8 cellular contexts compared by ENCODE assay signal in genomic region chr16:30377812-30378235, GRCh38. TPM values are rescaled to one million over a fixed set of nuclear protein-coding genes. Genes with fewer than 3 reads are reported as not detected.
DNase-seq lines count a peak whose midpoint lies in the region; ATAC-seq, FAIRE-seq and TF ChIP-seq lines count a peak whose summit lies in the region.

No MANE protein-coding gene starts in this region.

- H3K4me1 ChIP-seq in A549 = peaks cover 12% of the 10 kb centered on the region

- CTCF ChIA-PET in A549 (lab: Yijun Ruan, JAX) = interaction anchor here (1.0 to 2.1 kb wide), 4 partner anchors 13 to 34 kb away, joined by 3 to 6 read pairs (median 6); partner anchors contain the start of gene ZNF48

- TF ChIP-seq RAD21 in A549 (conservative IDR thresholded peaks at IDR 0.05 in 1 of 2, IDR thresholded peaks at IDR 0.05 in 1 of 2) = no peak

- DNase-seq in A549 (ENCODE audit: low read depth in 1 of 2, low spot score in 1 of 2) (peak; percentile 93 to 94), NCI-H510A treated with DMSO at 0.1 percent for 48 hours (lab: John Stamatoyannopoulos, UW) (peak; percentile 92), dorsolateral prefrontal cortex (peak; percentile 92 to 97 (median 96)), lower leg skin (ENCODE audit: low spot score in 2 of 2) (peak; percentile 93 to 99)
- DNase-seq in activated CD4-positive, alpha-beta T cell treated with anti-CD3 and anti-CD28 coated beads, Interleukin-2, amount 50 U/mL, for 1 hour = peak; percentile 91
- peak; percentile 86 for DNase-seq in stimulated activated CD4-positive, alpha-beta T cell treated with anti-CD3 and anti-CD28 coated beads, Interleukin-4, amount 100 ng/mL, for 24 hours

- no peak; the same call in 1 of the 2 replicates for TF ChIP-seq POLR2A in A549 (IDR thresholded peaks at IDR 0.05; ENCODE audit: low read length)
- peak in 1 of 2 donors; percentile 29 for TF ChIP-seq POLR2A in lower leg skin (IDR thresholded peaks at IDR 0.05)

- H3K9me3 ChIP-seq in A549 = no peaks in the 10 kb centered on the region

- ATAC-seq in A549 (peak; percentile 75 to 76), GM19023 (IDR thresholded peaks at IDR 0.05; ENCODE audit: unreplicated experiment) (peak; percentile 43), HG03432 (IDR thresholded peaks at IDR 0.05; ENCODE audit: unreplicated experiment) (peak; percentile 43)

- H3K27ac ChIP-seq in A549 (peak overlapping the region; percentile 93 to 96), dorsolateral prefrontal cortex (peak overlapping the region; percentile 94 to 100 (median 100))

- POLR2A ChIA-PET in A549 (lab: Yijun Ruan, JAX) = interaction anchor here (0.6 to 2.0 kb wide), 5 partner anchors 17 to 932 kb away, joined by 3 to 7 read pairs (median 4); partner anchors contain the start of genes ZNF48 and ZNF771

- H3K4me2 ChIP-seq in A549 = peak overlapping the region; percentile 73

- no peak for FAIRE-seq in A549 (lab: Jason Lieb, UNC)

- H3K4me3 ChIP-seq in A549 (peak overlapping the region; percentile 84), dorsolateral prefrontal cortex (peak overlapping the region; percentile 56 to 99 (median 91)), lower leg skin (ENCODE audit: low read depth, poor library complexity, severe bottlenecking) (peak overlapping the region; percentile 41)

- no peaks in the 10 kb centered on the region for H3K27me3 ChIP-seq in dorsolateral prefrontal cortex

- 1% methylated on average over 31 of the region's 39 CpGs for WGBS in A549 (ENCODE audit: missing lambda C conversion rate)
- WGBS in lower leg skin, 2 donors = 0 to 1% methylated on average over 36 to 39 of the region's 39 CpGs

- no peak for TF ChIP-seq CTCF in A549 (IDR thresholded peaks at IDR 0.05)
- peak in 2 of 56 donors; percentile 2 to 3 for TF ChIP-seq CTCF in dorsolateral prefrontal cortex (IDR thresholded peaks at IDR 0.05 in 54 of 56, conservative IDR thresholded peaks at IDR 0.05 in 2 of 56; ENCODE audit: low read depth in 1 of 56, partially characterized antibody in 56 of 56)
- TF ChIP-seq CTCF in lower leg skin (IDR thresholded peaks at IDR 0.05) = no peak

- no peak for TF ChIP-seq EP300 in A549 (IDR thresholded peaks at IDR 0.05)

- intact Hi-C loops in dorsolateral prefrontal cortex (cut with DNase I) (loop anchor here (1.0 to 5.0 kb wide), 4 partner anchors 8 to 147 kb away; partner anchors contain the start of genes ZNF48 (in 2 of the 2) and TBC1D10B (in 1 of the 2)), lower leg skin (cut with DNase I; ENCODE audit: low total_unique reads) (no loop called here)

TF ChIP-seq in A549, 52 proteins besides CTCF, POLR2A, EP300 and RAD21:
- TF ChIP-seq TP53 (CRISPR knock-in tag; IDR thresholded peaks at IDR 0.05) = no peak
- TF ChIP-seq HES2 (IDR thresholded peaks at IDR 0.05) = no peak
- 0 out of 2 replicates have a peak, but pooled peaks have one; percentile 59 for TF ChIP-seq FOSB (CRISPR knock-in tag; IDR thresholded peaks at IDR 0.05)
- TF ChIP-seq BCL3 (IDR thresholded peaks at IDR 0.05) = peak; percentile 63; the same call in 2 of the 3 replicates
- peak; percentile 58; the same call in 1 of the 2 replicates for TF ChIP-seq HOXB13 (CRISPR knock-in tag; IDR thresholded peaks at IDR 0.05; ENCODE audit: low read depth)
- TF ChIP-seq, protein P1, sequence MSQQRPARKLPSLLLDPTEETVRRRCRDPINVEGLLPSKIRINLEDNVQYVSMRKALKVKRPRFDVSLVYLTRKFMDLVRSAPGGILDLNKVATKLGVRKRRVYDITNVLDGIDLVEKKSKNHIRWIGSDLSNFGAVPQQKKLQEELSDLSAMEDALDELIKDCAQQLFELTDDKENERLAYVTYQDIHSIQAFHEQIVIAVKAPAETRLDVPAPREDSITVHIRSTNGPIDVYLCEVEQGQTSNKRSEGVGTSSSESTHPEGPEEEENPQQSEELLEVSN (IDR thresholded peaks at IDR 0.05; ENCODE audit: borderline replicate concordance, low read depth) = peak; percentile 80; the same call in 1 of the 2 replicates
- TF ChIP-seq MAX (IDR thresholded peaks at IDR 0.05) = peak; percentile 83
- no peak for TF ChIP-seq TFCP2L1 (CRISPR knock-in tag; IDR thresholded peaks at IDR 0.05)
- peak; percentile 81 to 96 for TF ChIP-seq JUN (IDR thresholded peaks at IDR 0.05)
- peak; percentile 89 for TF ChIP-seq PHF8 (IDR thresholded peaks at IDR 0.05; ENCODE audit: borderline replicate concordance, low read depth)

RNA-seq across cellular contexts. Expression of gene MYL11, which starts 3.2 kb away (rescaled TPM):
- polyA plus RNA-seq in A549 (2011; rRNA removed) (not detected in 2 replicates), A549 (2017; fragmentation: RNase III; extraction: RNeasy Plus Mini Kit Qiagen cat#74134 plus additional on column Dnase treatment) (0.46 to 0.70 TPM (median 0.55 TPM) in 3 replicates)
- 0.38 and 0.45 TPM in 2 replicates for polyA plus RNA-seq in A549 (2012; cell fraction: cytosol; rRNA removed)
- not detected in 2 replicates for polyA plus RNA-seq in A549 (2012; cell fraction: nucleus; rRNA removed)
- polyA minus RNA-seq in A549 (2011; rRNA and poly(A)+ RNA removed) = not detected in 2 replicates
- total RNA-seq in dorsolateral prefrontal cortex (1 to 10 TPM in 12 of 120 experiments, under 1 TPM in 1, not detected in 107; 0.95 to 3.8 (median 2.0) TPM), lower leg skin (1 to 10 TPM in 1 of 4 donors, under 1 TPM in 1, not detected in 2; 0.79 to 2.1 TPM)

RNA-seq across cellular contexts. Expression of gene SEPTIN1, which starts 4.5 kb away (rescaled TPM):
- polyA plus RNA-seq in A549 (2011; rRNA removed) = 0.13 and 0.17 TPM in 2 replicates
- 0.75 and 0.91 TPM in 2 replicates for polyA plus RNA-seq in A549 (2012; cell fraction: cytosol; rRNA removed)
- polyA plus RNA-seq in A549 (2012; cell fraction: nucleus; rRNA removed) = 0.54 and 0.69 TPM in 2 replicates
- polyA plus RNA-seq in A549 (2017; fragmentation: RNase III; extraction: RNeasy Plus Mini Kit Qiagen cat#74134 plus additional on column Dnase treatment) = 0.58 to 0.73 TPM (median 0.65 TPM) in 3 replicates
- polyA minus RNA-seq in A549 (2011; rRNA and poly(A)+ RNA removed) = not detected in 2 replicates
- 1 to 10 TPM; 1.6 to 8.3 (median 4.0) TPM for total RNA-seq in dorsolateral prefrontal cortex
- 1 to 10 TPM in 1 of 4 donors, under 1 TPM in 2, not detected in 1; 0.39 to 1.2 (median 0.91) TPM for total RNA-seq in lower leg skin

RNA-seq across cellular contexts. Expression of gene TBC1D10B, which starts 7.5 kb away (rescaled TPM):
- 10.9 and 12.6 TPM in 2 replicates for polyA plus RNA-seq in A549 (2011; rRNA removed)
- 19.3 and 22.4 TPM in 2 replicates for polyA plus RNA-seq in A549 (2012; cell fraction: cytosol; rRNA removed)
- polyA plus RNA-seq in A549 (2012; cell fraction: nucleus; rRNA removed) = 35.7 and 37.3 TPM in 2 replicates
- polyA plus RNA-seq in A549 (2017; fragmentation: RNase III; extraction: RNeasy Plus Mini Kit Qiagen cat#74134 plus additional on column Dnase treatment) = 21.5 to 24.0 TPM (median 23.2 TPM) in 3 replicates
- 21.7 and 27.9 TPM in 2 replicates for polyA minus RNA-seq in A549 (2011; rRNA and poly(A)+ RNA removed)
- 10 to 100 TPM; 50.3 to 87.6 (median 67.1) TPM for total RNA-seq in dorsolateral prefrontal cortex
- 10 to 100 TPM; 33.2 to 51.8 (median 41.9) TPM for total RNA-seq in lower leg skin

RNA-seq across cellular contexts. Expression of gene ZNF48, which starts 17.4 kb away (rescaled TPM):
- polyA plus RNA-seq in A549 (2011; rRNA removed) = 7.0 and 9.3 TPM in 2 replicates
- 8.1 and 10.4 TPM in 2 replicates for polyA plus RNA-seq in A549 (2012; cell fraction: cytosol; rRNA removed)
- 12.0 and 13.2 TPM in 2 replicates for polyA plus RNA-seq in A549 (2012; cell fraction: nucleus; rRNA removed)
- 9.1 to 10.4 TPM (median 9.7 TPM) in 3 replicates for polyA plus RNA-seq in A549 (2017; fragmentation: RNase III; extraction: RNeasy Plus Mini Kit Qiagen cat#74134 plus additional on column Dnase treatment)
- 7.2 and 9.6 TPM in 2 replicates for polyA minus RNA-seq in A549 (2011; rRNA and poly(A)+ RNA removed)
- total RNA-seq in dorsolateral prefrontal cortex = 10 to 100 TPM; 10.1 to 24.9 (median 16.6) TPM
- 10 to 100 TPM in 3 of 4 donors, 1 to 10 TPM in 1; 8.3 to 15.6 (median 10.5) TPM for total RNA-seq in lower leg skin

RNA-seq across cellular contexts. Expression of gene CD2BP2, which starts 22.7 kb away (rescaled TPM):
- polyA plus RNA-seq in A549 (2011; rRNA removed) (33.9 and 35.6 TPM in 2 replicates), A549 (2017; fragmentation: RNase III; extraction: RNeasy Plus Mini Kit Qiagen cat#74134 plus additional on column Dnase treatment) (48.5 to 54.5 TPM (median 54.0 TPM) in 3 replicates)
- 29.0 and 31.3 TPM in 2 replicates for polyA plus RNA-seq in A549 (2012; cell fraction: cytosol; rRNA removed)
- 60.8 and 84.7 TPM in 2 replicates for polyA plus RNA-seq in A549 (2012; cell fraction: nucleus; rRNA removed)
- 29.2 and 30.8 TPM in 2 replicates for polyA minus RNA-seq in A549 (2011; rRNA and poly(A)+ RNA removed)
- total RNA-seq in dorsolateral prefrontal cortex (10 to 100 TPM; 45.0 to 76.5 (median 59.2) TPM), lower leg skin (10 to 100 TPM; 33.6 to 43.2 (median 38.5) TPM)

Comparison
In these comparisons a context has a peak if more than half of its experiments do, and no peak if none do; other contexts are left out.
1. Peak in every context shown above with its lines: DNase-seq, ATAC-seq, H3K4me3 ChIP-seq and H3K27ac ChIP-seq.
2. H3K4me3 ChIP-seq: peak in every context shown above with its lines; median percentile 91 in dorsolateral prefrontal cortex; 84 in A549; 41 in lower leg skin.